1 cellular context compared by ENCODE assay signal in genomic region chr15:91909111-91909510, GRCh38.
TF ChIP-seq lines count a peak whose summit lies in the region.

No MANE protein-coding gene starts in this region.

TF ChIP-seq in GM12878, 131 proteins besides CTCF, POLR2A, EP300 and RAD21:
- TF ChIP-seq, protein P1, sequence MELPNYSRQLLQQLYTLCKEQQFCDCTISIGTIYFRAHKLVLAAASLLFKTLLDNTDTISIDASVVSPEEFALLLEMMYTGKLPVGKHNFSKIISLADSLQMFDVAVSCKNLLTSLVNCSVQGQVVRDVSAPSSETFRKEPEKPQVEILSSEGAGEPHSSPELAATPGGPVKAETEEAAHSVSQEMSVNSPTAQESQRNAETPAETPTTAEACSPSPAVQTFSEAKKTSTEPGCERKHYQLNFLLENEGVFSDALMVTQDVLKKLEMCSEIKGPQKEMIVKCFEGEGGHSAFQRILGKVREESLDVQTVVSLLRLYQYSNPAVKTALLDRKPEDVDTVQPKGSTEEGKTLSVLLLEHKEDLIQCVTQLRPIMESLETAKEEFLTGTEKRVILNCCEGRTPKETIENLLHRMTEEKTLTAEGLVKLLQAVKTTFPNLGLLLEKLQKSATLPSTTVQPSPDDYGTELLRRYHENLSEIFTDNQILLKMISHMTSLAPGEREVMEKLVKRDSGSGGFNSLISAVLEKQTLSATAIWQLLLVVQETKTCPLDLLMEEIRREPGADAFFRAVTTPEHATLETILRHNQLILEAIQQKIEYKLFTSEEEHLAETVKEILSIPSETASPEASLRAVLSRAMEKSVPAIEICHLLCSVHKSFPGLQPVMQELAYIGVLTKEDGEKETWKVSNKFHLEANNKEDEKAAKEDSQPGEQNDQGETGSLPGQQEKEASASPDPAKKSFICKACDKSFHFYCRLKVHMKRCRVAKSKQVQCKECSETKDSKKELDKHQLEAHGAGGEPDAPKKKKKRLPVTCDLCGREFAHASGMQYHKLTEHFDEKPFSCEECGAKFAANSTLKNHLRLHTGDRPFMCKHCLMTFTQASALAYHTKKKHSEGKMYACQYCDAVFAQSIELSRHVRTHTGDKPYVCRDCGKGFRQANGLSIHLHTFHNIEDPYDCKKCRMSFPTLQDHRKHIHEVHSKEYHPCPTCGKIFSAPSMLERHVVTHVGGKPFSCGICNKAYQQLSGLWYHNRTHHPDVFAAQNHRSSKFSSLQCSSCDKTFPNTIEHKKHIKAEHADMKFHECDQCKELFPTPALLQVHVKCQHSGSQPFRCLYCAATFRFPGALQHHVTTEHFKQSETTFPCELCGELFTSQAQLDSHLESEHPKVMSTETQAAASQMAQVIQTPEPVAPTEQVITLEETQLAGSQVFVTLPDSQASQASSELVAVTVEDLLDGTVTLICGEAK (IDR thresholded peaks at IDR 0.05; ENCODE audit: borderline replicate concordance), result peak; percentile 68
- no peak for TF ChIP-seq ZNF274 (IDR thresholded peaks at IDR 0.05; ENCODE audit: insufficient read depth, insufficient read length)
TF ChIP-seq in GM12878: peak in this region for 1.
